In the genomic region with DNA sequence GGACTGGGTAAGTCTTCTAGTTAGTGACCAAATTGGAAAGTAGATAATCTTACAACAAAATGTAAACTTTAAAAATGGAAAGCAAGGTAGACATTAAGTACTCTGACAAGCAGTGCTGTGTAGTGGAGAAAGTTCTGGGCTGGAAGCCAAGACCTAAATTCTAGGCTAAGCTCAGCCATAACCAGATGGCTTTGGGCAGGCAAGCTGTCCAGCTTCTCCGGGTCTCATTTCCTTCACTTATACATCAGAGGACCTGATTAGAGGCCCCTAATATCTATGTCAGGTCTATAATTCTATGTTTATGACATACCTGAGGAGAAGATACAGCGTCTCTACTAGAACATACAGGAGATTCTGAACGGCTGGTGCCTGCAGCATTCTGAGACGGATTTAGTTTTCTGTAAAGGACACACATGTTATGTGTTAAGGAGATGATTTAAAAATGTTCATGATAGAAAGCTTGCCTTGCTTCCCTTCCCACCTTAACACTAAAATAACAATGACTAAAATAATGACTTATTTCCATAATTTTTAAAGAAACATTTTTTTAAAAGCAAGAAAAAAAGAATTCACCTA, we compare ENCODE assay signal across 1 cellular context.
TF ChIP-seq lines count a peak whose summit lies in the region.

No MANE protein-coding gene starts in this region.

TF ChIP-seq in GM23338, 12 proteins besides CTCF, POLR2A, EP300 and RAD21 (continued from another document):
- TF ChIP-seq, protein P1, sequence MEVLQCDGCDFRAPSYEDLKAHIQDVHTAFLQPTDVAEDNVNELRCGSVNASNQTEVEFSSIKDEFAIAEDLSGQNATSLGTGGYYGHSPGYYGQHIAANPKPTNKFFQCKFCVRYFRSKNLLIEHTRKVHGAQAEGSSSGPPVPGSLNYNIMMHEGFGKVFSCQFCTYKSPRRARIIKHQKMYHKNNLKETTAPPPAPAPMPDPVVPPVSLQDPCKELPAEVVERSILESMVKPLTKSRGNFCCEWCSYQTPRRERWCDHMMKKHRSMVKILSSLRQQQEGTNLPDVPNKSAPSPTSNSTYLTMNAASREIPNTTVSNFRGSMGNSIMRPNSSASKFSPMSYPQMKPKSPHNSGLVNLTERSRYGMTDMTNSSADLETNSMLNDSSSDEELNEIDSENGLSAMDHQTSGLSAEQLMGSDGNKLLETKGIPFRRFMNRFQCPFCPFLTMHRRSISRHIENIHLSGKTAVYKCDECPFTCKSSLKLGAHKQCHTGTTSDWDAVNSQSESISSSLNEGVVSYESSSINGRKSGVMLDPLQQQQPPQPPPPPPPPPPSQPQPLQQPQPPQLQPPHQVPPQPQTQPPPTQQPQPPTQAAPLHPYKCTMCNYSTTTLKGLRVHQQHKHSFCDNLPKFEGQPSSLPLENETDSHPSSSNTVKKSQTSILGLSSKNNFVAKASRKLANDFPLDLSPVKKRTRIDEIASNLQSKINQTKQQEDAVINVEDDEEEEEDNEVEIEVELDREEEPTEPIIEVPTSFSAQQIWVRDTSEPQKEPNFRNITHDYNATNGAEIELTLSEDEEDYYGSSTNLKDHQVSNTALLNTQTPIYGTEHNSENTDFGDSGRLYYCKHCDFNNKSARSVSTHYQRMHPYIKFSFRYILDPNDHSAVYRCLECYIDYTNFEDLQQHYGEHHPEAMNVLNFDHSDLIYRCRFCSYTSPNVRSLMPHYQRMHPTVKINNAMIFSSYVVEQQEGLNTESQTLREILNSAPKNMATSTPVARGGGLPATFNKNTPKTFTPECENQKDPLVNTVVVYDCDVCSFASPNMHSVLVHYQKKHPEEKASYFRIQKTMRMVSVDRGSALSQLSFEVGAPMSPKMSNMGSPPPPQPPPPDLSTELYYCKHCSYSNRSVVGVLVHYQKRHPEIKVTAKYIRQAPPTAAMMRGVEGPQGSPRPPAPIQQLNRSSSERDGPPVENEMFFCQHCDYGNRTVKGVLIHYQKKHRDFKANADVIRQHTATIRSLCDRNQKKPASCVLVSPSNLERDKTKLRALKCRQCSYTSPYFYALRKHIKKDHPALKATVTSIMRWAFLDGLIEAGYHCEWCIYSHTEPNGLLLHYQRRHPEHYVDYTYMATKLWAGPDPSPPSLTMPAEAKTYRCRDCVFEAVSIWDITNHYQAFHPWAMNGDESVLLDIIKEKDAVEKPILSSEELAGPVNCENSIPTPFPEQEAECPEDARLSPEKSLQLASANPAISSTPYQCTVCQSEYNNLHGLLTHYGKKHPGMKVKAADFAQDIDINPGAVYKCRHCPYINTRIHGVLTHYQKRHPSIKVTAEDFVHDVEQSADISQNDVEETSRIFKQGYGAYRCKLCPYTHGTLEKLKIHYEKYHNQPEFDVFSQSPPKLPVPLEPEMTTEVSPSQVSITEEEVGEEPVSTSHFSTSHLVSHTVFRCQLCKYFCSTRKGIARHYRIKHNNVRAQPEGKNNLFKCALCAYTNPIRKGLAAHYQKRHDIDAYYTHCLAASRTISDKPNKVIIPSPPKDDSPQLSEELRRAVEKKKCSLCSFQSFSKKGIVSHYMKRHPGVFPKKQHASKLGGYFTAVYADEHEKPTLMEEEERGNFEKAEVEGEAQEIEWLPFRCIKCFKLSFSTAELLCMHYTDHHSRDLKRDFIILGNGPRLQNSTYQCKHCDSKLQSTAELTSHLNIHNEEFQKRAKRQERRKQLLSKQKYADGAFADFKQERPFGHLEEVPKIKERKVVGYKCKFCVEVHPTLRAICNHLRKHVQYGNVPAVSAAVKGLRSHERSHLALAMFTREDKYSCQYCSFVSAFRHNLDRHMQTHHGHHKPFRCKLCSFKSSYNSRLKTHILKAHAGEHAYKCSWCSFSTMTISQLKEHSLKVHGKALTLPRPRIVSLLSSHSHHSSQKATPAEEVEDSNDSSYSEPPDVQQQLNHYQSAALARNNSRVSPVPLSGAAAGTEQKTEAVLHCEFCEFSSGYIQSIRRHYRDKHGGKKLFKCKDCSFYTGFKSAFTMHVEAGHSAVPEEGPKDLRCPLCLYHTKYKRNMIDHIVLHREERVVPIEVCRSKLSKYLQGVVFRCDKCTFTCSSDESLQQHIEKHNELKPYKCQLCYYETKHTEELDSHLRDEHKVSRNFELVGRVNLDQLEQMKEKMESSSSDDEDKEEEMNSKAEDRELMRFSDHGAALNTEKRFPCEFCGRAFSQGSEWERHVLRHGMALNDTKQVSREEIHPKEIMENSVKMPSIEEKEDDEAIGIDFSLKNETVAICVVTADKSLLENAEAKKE (CRISPR knock-in tag; IDR thresholded peaks at IDR 0.05) = no peak
- TF ChIP-seq STAT1 (IDR thresholded peaks at IDR 0.05; ENCODE audit: unreplicated experiment) (no peak), CREB1 (CRISPR knock-in tag; IDR thresholded peaks at IDR 0.05; ENCODE audit: low read depth) (no peak), ETS1 (IDR thresholded peaks at IDR 0.05) (no peak), ZNF331 (CRISPR knock-in tag; IDR thresholded peaks at IDR 0.05; ENCODE audit: low read depth) (no peak), POLR2AphosphoS5 (IDR thresholded peaks at IDR 0.05; ENCODE audit: low read depth) (no peak)
TF ChIP-seq in GM23338: peak in this region for 0.
